In the genomic region with DNA sequence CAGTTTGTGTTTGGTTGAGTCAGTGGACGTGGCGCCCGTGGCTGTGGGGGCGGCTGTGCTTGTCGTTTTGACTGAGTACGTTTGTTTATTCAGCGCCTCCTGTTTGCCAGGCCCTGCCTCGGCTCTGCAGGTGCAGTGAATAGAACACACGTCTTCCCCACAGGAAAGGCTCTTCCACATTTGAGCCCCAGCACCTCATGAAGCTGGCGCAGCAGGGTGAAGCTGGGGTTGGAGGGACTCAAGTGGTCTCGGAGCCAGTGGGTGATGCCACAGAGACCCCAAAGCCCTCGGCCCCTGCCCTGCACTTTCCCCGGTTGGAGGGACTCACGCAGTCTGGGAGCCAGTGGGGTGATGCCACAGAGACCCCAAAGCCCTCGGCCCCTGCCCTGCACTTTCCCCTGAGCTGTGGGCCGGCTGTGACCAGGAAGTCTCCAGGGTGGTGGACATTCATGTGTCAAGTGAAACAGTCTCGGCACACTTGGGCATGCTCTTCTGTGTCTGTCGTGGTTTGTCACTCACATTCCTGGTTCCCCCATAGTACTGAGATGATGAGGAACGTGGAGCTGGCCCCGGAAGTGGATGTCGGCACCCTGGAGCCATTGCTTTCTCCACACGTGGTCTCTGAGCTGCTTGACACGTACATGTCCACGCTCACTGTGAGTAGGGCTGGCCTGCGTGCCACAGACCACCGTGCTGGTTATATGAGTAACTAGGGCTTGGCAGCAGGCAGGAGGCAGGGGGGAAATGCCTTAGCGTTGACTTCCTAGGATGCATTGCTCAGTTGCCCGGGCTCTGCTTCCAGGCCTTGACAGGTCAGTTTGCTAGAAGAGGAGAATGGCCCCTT, we compare ENCODE assay signal across 16 cellular contexts. TPM values are rescaled to one million over a fixed set of nuclear protein-coding genes. Genes with fewer than 3 reads are reported as not detected.
DNase-seq lines count a peak whose midpoint lies in the region; ATAC-seq and TF ChIP-seq lines count a peak whose summit lies in the region.
"Had no signal": no experiment of that assay in that cellular context is flagged by ENCODE, and none has a peak within 500 bp of the region (broad histone marks: within the 10 kb centered on the region; RNA-seq: fewer than 3 reads in every experiment).

No MANE protein-coding gene starts in this region.

- DNase-seq in activated naive CD8-positive, alpha-beta T cell treated with anti-CD3 and anti-CD28 coated beads, Interleukin-2, amount 10 ng/mL, durations not matched to agents 7 days and 5 days: peak; percentile 22
- DNase-seq in activated naive CD8-positive, alpha-beta T cell treated with anti-CD3 and anti-CD28 coated beads, Interleukin-2, amount 50 U/mL, for 24 hours: no peak
- DNase-seq in right lobe of liver (peak in 2 of 3 donors; percentile 35 to 37), upper lobe of right lung (peak; percentile 41), NCI-H1105 treated with DMSO at 0.1 percent for 48 hours (lab: John Stamatoyannopoulos, UW) (no peak)
- DNase-seq: Calu3; central memory CD4-positive, alpha-beta T cell; effector memory CD8-positive, alpha-beta T cell; NCI-H1436 treated with DMSO at 0.1 percent for 48 hours; NCI-H446; SHP77; stimulated activated CD4-positive, alpha-beta T cell treated with anti-CD3 and anti-CD28 coated beads, Interleukin-15, amount 100 ng/mL, for 24 hours had no signal

- TF ChIP-seq CTCF in right lobe of liver (IDR thresholded peaks at IDR 0.05) (no peak), upper lobe of right lung (IDR thresholded peaks at IDR 0.05) (no peak)

- H3K4me3 Mint-ChIP-seq in activated naive CD8-positive, alpha-beta T cell treated with anti-CD3 and anti-CD28 coated beads, Interleukin-2, amount 10 ng/mL, durations not matched to agents 7 days and 5 days: no peak overlapping the region
- no peak overlapping the region for H3K4me3 Mint-ChIP-seq in activated naive CD8-positive, alpha-beta T cell treated with anti-CD3 and anti-CD28 coated beads, Interleukin-2, amount 50 U/mL, for 24 hours
- H3K4me3 Mint-ChIP-seq in activated T-helper 17 cell treated with anti-CD3 and anti-CD28 coated beads, Interleukin-2, amount 50 U/mL, for 72 hours: no peak overlapping the region
- H3K4me3 Mint-ChIP-seq: effector memory CD8-positive, alpha-beta T cell had no signal

- 81% methylated on average over 11 of the region's 28 CpGs for WGBS in right lobe of liver (ENCODE audit: insufficient coverage, low coverage, low lambda C conversion rate, missing lambda C conversion rate)

- no peak overlapping the region for H3K27ac ChIP-seq in right lobe of liver
- no peak overlapping the region for H3K27ac ChIP-seq in upper lobe of right lung
- H3K27ac ChIP-seq: adrenal gland had no signal

- H3K27me3 ChIP-seq in right lobe of liver (no peaks in the 10 kb centered on the region), upper lobe of right lung (no peaks in the 10 kb centered on the region)
- H3K27me3 ChIP-seq: adrenal gland had no signal

- H3K9me3 Mint-ChIP-seq in activated naive CD8-positive, alpha-beta T cell treated with anti-CD3 and anti-CD28 coated beads, Interleukin-2, amount 10 ng/mL, durations not matched to agents 7 days and 5 days: peaks cover 6% of the 10 kb centered on the region
- peaks cover 13% of the 10 kb centered on the region for H3K9me3 Mint-ChIP-seq in activated naive CD8-positive, alpha-beta T cell treated with anti-CD3 and anti-CD28 coated beads, Interleukin-2, amount 50 U/mL, for 24 hours
- peaks cover 7% of the 10 kb centered on the region for H3K9me3 Mint-ChIP-seq in activated T-helper 17 cell treated with anti-CD3 and anti-CD28 coated beads, Interleukin-2, amount 50 U/mL, for 72 hours

- no peak for TF ChIP-seq POLR2A in right lobe of liver (IDR thresholded peaks at IDR 0.05)

- H3K4me3 ChIP-seq in right lobe of liver: no peak overlapping the region
- H3K4me3 ChIP-seq in upper lobe of right lung: no peak overlapping the region
- H3K4me3 ChIP-seq: adrenal gland had no signal

- ATAC-seq in activated naive CD8-positive, alpha-beta T cell treated with anti-CD3 and anti-CD28 coated beads, Interleukin-2, amount 10 ng/mL, durations not matched to agents 7 days and 5 days (ENCODE audit: low read depth): no peak
- ATAC-seq in activated naive CD8-positive, alpha-beta T cell treated with anti-CD3 and anti-CD28 coated beads, Interleukin-2, amount 50 U/mL, for 24 hours: no peak
- ATAC-seq in activated T-helper 17 cell treated with anti-CD3 and anti-CD28 coated beads, Interleukin-2, amount 50 U/mL, for 72 hours (replicated peaks): no peak
- ATAC-seq in right lobe of liver (peak in 1 of 4 donors; percentile 8), upper lobe of right lung (no peak), GM19463 (IDR thresholded peaks at IDR 0.05; ENCODE audit: unreplicated experiment) (no peak), GM18502 (IDR thresholded peaks at IDR 0.05; ENCODE audit: poor library complexity, unreplicated experiment) (no peak)
- ATAC-seq: effector memory CD8-positive, alpha-beta T cell had no signal

- H3K36me3 Mint-ChIP-seq in activated naive CD8-positive, alpha-beta T cell treated with anti-CD3 and anti-CD28 coated beads, Interleukin-2, amount 10 ng/mL, durations not matched to agents 7 days and 5 days: peaks cover 57% of the 10 kb centered on the region
- peaks cover 78% of the 10 kb centered on the region for H3K36me3 Mint-ChIP-seq in activated naive CD8-positive, alpha-beta T cell treated with anti-CD3 and anti-CD28 coated beads, Interleukin-2, amount 50 U/mL, for 24 hours (ENCODE audit: low read depth)
- H3K36me3 Mint-ChIP-seq in activated T-helper 17 cell treated with anti-CD3 and anti-CD28 coated beads, Interleukin-2, amount 50 U/mL, for 72 hours (ENCODE audit: low read depth): peaks cover 96% of the 10 kb centered on the region

- H3K27ac Mint-ChIP-seq in activated naive CD8-positive, alpha-beta T cell treated with anti-CD3 and anti-CD28 coated beads, Interleukin-2, amount 10 ng/mL, durations not matched to agents 7 days and 5 days: no peak overlapping the region
- H3K27ac Mint-ChIP-seq in activated naive CD8-positive, alpha-beta T cell treated with anti-CD3 and anti-CD28 coated beads, Interleukin-2, amount 50 U/mL, for 24 hours: no peak overlapping the region
- H3K27ac Mint-ChIP-seq in activated T-helper 17 cell treated with anti-CD3 and anti-CD28 coated beads, Interleukin-2, amount 50 U/mL, for 72 hours: peak overlapping the region; percentile 51
- H3K27ac Mint-ChIP-seq: effector memory CD8-positive, alpha-beta T cell had no signal

- H3K4me1 ChIP-seq in right lobe of liver: no peaks in the 10 kb centered on the region
- H3K4me1 ChIP-seq in upper lobe of right lung: no peaks in the 10 kb centered on the region
- H3K4me1 ChIP-seq: adrenal gland had no signal

- intact Hi-C loops in right lobe of liver (cut with DNase I): no loop called here
- intact Hi-C loops in upper lobe of right lung (cut with DNase I): no loop called here

- H3K4me1 Mint-ChIP-seq in activated naive CD8-positive, alpha-beta T cell treated with anti-CD3 and anti-CD28 coated beads, Interleukin-2, amount 10 ng/mL, durations not matched to agents 7 days and 5 days: peaks cover 44% of the 10 kb centered on the region
- H3K4me1 Mint-ChIP-seq in activated naive CD8-positive, alpha-beta T cell treated with anti-CD3 and anti-CD28 coated beads, Interleukin-2, amount 50 U/mL, for 24 hours: peaks cover 60% of the 10 kb centered on the region
- peaks cover 39% of the 10 kb centered on the region for H3K4me1 Mint-ChIP-seq in activated T-helper 17 cell treated with anti-CD3 and anti-CD28 coated beads, Interleukin-2, amount 50 U/mL, for 72 hours

- no peaks in the 10 kb centered on the region for H3K27me3 Mint-ChIP-seq in activated naive CD8-positive, alpha-beta T cell treated with anti-CD3 and anti-CD28 coated beads, Interleukin-2, amount 10 ng/mL, durations not matched to agents 7 days and 5 days
- no peaks in the 10 kb centered on the region for H3K27me3 Mint-ChIP-seq in activated naive CD8-positive, alpha-beta T cell treated with anti-CD3 and anti-CD28 coated beads, Interleukin-2, amount 50 U/mL, for 24 hours
- H3K27me3 Mint-ChIP-seq in activated T-helper 17 cell treated with anti-CD3 and anti-CD28 coated beads, Interleukin-2, amount 50 U/mL, for 72 hours: no peaks in the 10 kb centered on the region
- H3K27me3 Mint-ChIP-seq: effector memory CD8-positive, alpha-beta T cell had no signal

- H3K36me3 ChIP-seq in right lobe of liver (peaks cover 0 to 59% (median 10%) of the 10 kb centered on the region in 4 donors), upper lobe of right lung (peaks cover 87% of the 10 kb centered on the region)

- H3K9me3 ChIP-seq in right lobe of liver: no peaks in the 10 kb centered on the region
- H3K9me3 ChIP-seq in upper lobe of right lung: peaks cover 8% of the 10 kb centered on the region

- POLR2A ChIA-PET in activated naive CD8-positive, alpha-beta T cell treated with anti-CD3 and anti-CD28 coated beads, Interleukin-2, amount 10 ng/mL, durations not matched to agents 7 days and 5 days (lab: Charles Lee): no interaction called here

RNA-seq across cellular contexts. Expression of gene EXOC3, which starts 13.6 kb away (rescaled TPM):
- 10 to 100 TPM; 72.4 to 77.5 TPM for total RNA-seq in activated naive CD8-positive, alpha-beta T cell treated with anti-CD3 and anti-CD28 coated beads, Interleukin-2, amount 10 ng/mL, durations not matched to agents 7 days and 5 days
- 10 to 100 TPM; 78.3 to 93.6 TPM for total RNA-seq in activated T-helper 17 cell treated with anti-CD3 and anti-CD28 coated beads, Interleukin-2, amount 50 U/mL, for 72 hours
- total RNA-seq in right lobe of liver (10 to 100 TPM; 14.6 to 24.3 (median 20.0) TPM), upper lobe of right lung (59.5 TPM)

Comparison
In these comparisons a context has a peak if more than half of its experiments do, and no peak if none do; other contexts are left out.
1. DNase-seq: peak in activated naive CD8-positive, alpha-beta T cell treated with anti-CD3 and anti-CD28 coated beads, Interleukin-2, amount 10 ng/mL, durations not matched to agents 7 days and 5 days (single experiment), right lobe of liver (2 of 3) and upper lobe of right lung (single experiment); none in activated naive CD8-positive, alpha-beta T cell treated with anti-CD3 and anti-CD28 coated beads, Interleukin-2, amount 50 U/mL, for 24 hours (single experiment) and NCI-H1105 treated with DMSO at 0.1 percent for 48 hours (single experiment).